ENCODE assay signal across 8 cellular contexts in the genomic region with DNA sequence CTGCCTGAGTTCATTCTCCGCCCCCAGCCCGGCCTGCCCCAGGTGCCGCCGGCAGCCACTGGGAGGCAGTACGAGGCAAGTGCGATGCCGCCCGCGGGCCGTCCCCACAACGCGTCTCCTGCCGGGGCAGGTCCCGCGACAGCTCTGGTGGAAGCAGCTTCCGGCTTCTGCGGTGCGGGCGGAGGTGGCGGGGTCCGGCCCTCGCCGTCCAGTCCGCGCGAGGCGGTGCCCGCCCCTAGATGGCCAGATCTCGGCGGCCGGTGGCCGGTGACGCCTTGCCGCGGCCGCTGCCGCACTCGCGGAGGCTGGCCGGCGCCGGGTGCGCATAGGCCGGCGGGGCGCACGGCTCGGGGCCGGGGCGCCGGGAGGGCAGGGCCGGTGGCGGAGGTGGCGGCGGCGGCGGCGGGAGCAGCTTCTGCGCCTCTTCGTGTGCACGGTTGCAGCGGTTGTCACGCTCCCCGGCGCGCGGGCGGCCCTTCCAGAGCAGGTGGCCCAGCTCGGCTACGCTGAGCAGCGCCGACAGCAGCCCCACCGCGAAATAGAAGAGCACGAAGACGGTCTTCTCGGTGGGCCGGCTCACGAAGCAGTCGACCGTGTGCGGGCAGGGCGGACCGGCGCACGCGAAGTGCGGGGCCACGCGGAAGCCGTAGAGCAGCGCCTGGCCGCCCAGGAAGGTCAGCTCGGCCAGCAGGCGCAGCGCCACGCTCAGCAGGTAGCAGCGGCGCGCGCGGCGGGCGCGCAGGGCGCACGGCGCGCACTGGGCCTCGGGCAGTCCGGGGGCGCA. TPM values are rescaled to one million over a fixed set of nuclear protein-coding genes. Genes with fewer than 3 reads are reported as not detected.
DNase-seq lines count a peak whose midpoint lies in the region; ATAC-seq and TF ChIP-seq lines count a peak whose summit lies in the region.

No MANE protein-coding gene starts in this region.

- intact Hi-C loops in CD4-positive, alpha-beta memory T cell (cut with micrococcal nuclease), result loop anchor here (1.0 kb wide), 1 partner anchor 170 kb away; no protein-coding TSS in a partner anchor
- intact Hi-C loops in heart right ventricle (cut with DNase I), result loop anchor here in 9 of 10 donors (5.0 to 10.0 kb wide), 10 partner anchors 34 to 202 kb away; partner anchors contain the start of genes TOP2A (in 4 of the 9), CCR7 (in 2 of the 9) and IGFBP4 (in 1 of the 9)

- H3K4me1 Mint-ChIP-seq in CD4-positive, alpha-beta memory T cell, result peaks cover 5 to 12% (median 9%) of the 10 kb centered on the region in 4 donors
- H3K4me1 Mint-ChIP-seq in IgD-negative memory B cell, result peaks cover 4 to 11% (median 6%) of the 10 kb centered on the region in 3 donors
- peaks cover 50% of the 10 kb centered on the region for H3K4me1 Mint-ChIP-seq in activated naive CD4-positive, alpha-beta T cell treated with anti-CD3 and anti-CD28 coated beads, Interleukin-2, amount 10 ng/mL, durations not matched to agents 7 days and 5 days

- peak overlapping the region in 3 of 7 donors; percentile 11 to 69 (median 57) for H3K27ac Mint-ChIP-seq in CD4-positive, alpha-beta memory T cell
- H3K27ac Mint-ChIP-seq in IgD-negative memory B cell, result peak overlapping the region in 2 of 3 donors; percentile 8 to 67
- peak overlapping the region; percentile 49 for H3K27ac Mint-ChIP-seq in activated naive CD4-positive, alpha-beta T cell treated with anti-CD3 and anti-CD28 coated beads, Interleukin-2, amount 10 ng/mL, durations not matched to agents 7 days and 5 days

- peak overlapping the region; percentile 59 for H3K9ac ChIP-seq in SK-N-MC (ENCODE audit: insufficient read length)

- peaks cover 0 to 7% of the 10 kb centered on the region in 2 donors for H3K27me3 Mint-ChIP-seq in CD4-positive, alpha-beta memory T cell
- peaks cover 16% of the 10 kb centered on the region for H3K27me3 Mint-ChIP-seq in IgD-negative memory B cell
- H3K27me3 Mint-ChIP-seq in activated naive CD4-positive, alpha-beta T cell treated with anti-CD3 and anti-CD28 coated beads, Interleukin-2, amount 10 ng/mL, durations not matched to agents 7 days and 5 days, result peaks cover 38% of the 10 kb centered on the region

- ATAC-seq in GM19455 (IDR thresholded peaks at IDR 0.05; ENCODE audit: unreplicated experiment), result peak; percentile 59
- peak; percentile 22 to 46 (median 34) for ATAC-seq in heart right ventricle
- no peak for ATAC-seq in GM19452 (IDR thresholded peaks at IDR 0.05; ENCODE audit: unreplicated experiment)

- H3K36me3 Mint-ChIP-seq in CD4-positive, alpha-beta memory T cell, result no peaks in the 10 kb centered on the region
- no peaks in the 10 kb centered on the region for H3K36me3 Mint-ChIP-seq in IgD-negative memory B cell
- peaks cover 2% of the 10 kb centered on the region for H3K36me3 Mint-ChIP-seq in activated naive CD4-positive, alpha-beta T cell treated with anti-CD3 and anti-CD28 coated beads, Interleukin-2, amount 10 ng/mL, durations not matched to agents 7 days and 5 days

- peak overlapping the region; percentile 65 to 82 (median 72) for H3K4me3 Mint-ChIP-seq in CD4-positive, alpha-beta memory T cell
- H3K4me3 Mint-ChIP-seq in IgD-negative memory B cell, result peak overlapping the region; percentile 36 to 85 (median 80)
- peak overlapping the region; percentile 77 for H3K4me3 Mint-ChIP-seq in activated naive CD4-positive, alpha-beta T cell treated with anti-CD3 and anti-CD28 coated beads, Interleukin-2, amount 10 ng/mL, durations not matched to agents 7 days and 5 days

- H3K4me3 ChIP-seq in CD4-positive, alpha-beta memory T cell (ENCODE audit: low read length in 2 of 2), result peak overlapping the region in 1 of 2 donors; percentile 47
- peak overlapping the region; percentile 81 for H3K4me3 ChIP-seq in SK-N-MC
- peak overlapping the region; percentile 40 to 67 (median 52) for H3K4me3 ChIP-seq in heart right ventricle
- peak overlapping the region; percentile 51 for H3K4me3 ChIP-seq in skeletal muscle cell (ENCODE audit: low read depth, low read length)

- no peaks in the 10 kb centered on the region for H3K9me3 Mint-ChIP-seq in CD4-positive, alpha-beta memory T cell
- H3K9me3 Mint-ChIP-seq in IgD-negative memory B cell, result no peaks in the 10 kb centered on the region
- no peaks in the 10 kb centered on the region for H3K9me3 Mint-ChIP-seq in activated naive CD4-positive, alpha-beta T cell treated with anti-CD3 and anti-CD28 coated beads, Interleukin-2, amount 10 ng/mL, durations not matched to agents 7 days and 5 days

- POLR2A ChIA-PET in CD4-positive, alpha-beta memory T cell (lab: Charles Lee; ENCODE audit: partially characterized antibody), result interaction anchor here (1.0 to 5.0 kb wide), 7 partner anchors 55 to 198 kb away, joined by 3 to 26 read pairs (median 5); partner anchors contain the start of gene TOP2A

- H3K36me3 ChIP-seq in CD4-positive, alpha-beta memory T cell (ENCODE audit: insufficient read depth, low read length), result no peaks in the 10 kb centered on the region
- no peaks in the 10 kb centered on the region for H3K36me3 ChIP-seq in SK-N-MC (ENCODE audit: insufficient read depth, low read length)
- H3K36me3 ChIP-seq in heart right ventricle, result peaks cover 0 to 4% (median 0%) of the 10 kb centered on the region in 9 donors

- no peaks in the 10 kb centered on the region for H3K27me3 ChIP-seq in CD4-positive, alpha-beta memory T cell (ENCODE audit: insufficient read depth, low read length)
- H3K27me3 ChIP-seq in heart right ventricle, result peaks cover 0 to 26% (median 0%) of the 10 kb centered on the region in 7 donors

- peak in 7 of 9 donors; percentile 45 to 70 (median 64) for TF ChIP-seq CTCF in heart right ventricle (IDR thresholded peaks at IDR 0.05)

- H3K4me1 ChIP-seq in CD4-positive, alpha-beta memory T cell (ENCODE audit: insufficient read depth, low read length), result peaks cover 21% of the 10 kb centered on the region
- H3K4me1 ChIP-seq in heart right ventricle, result peaks cover 0 to 35% (median 10%) of the 10 kb centered on the region in 9 donors

- peak; percentile 72 to 76 (median 74) for DNase-seq in CD4-positive, alpha-beta memory T cell
- DNase-seq in SK-N-MC (ENCODE audit: low read depth, low spot score) (no peak), heart right ventricle (peak; percentile 54 to 69), skeletal muscle cell (ENCODE audit: low read depth) (no peak)
- DNase-seq in activated naive CD4-positive, alpha-beta T cell treated with anti-CD3 and anti-CD28 coated beads, Interleukin-2, amount 10 ng/mL, durations not matched to agents 7 days and 5 days, result peak; percentile 93

- 1% methylated on average over 67 to 112 of the region's 112 CpGs for WGBS in heart right ventricle, 2 donors

- CTCF ChIA-PET in CD4-positive, alpha-beta memory T cell (lab: Charles Lee; ENCODE audit: partially characterized antibody), result interaction anchor here (0.8 to 9.8 kb wide), 11 partner anchors 14 to 257 kb away, joined by 3 to 71 read pairs (median 6); partner anchors contain the start of gene IGFBP4
- CTCF ChIA-PET in activated naive CD4-positive, alpha-beta T cell treated with anti-CD3 and anti-CD28 coated beads, Interleukin-2, amount 10 ng/mL, durations not matched to agents 7 days and 5 days (lab: Charles Lee), result interaction anchor here (0.5 to 14.2 kb wide), 23 partner anchors 9 to 492 kb away, joined by 3 to 370 read pairs (median 4); partner anchors contain the start of genes RARA and TOP2A

- H3K27ac ChIP-seq in CD4-positive, alpha-beta memory T cell (ENCODE audit: low read depth, low read length), result no peak overlapping the region
- H3K27ac ChIP-seq in SK-N-MC (no peak overlapping the region), heart right ventricle (peak overlapping the region in 6 of 10 donors; percentile 55 to 83 (median 76))

- H3K9me3 ChIP-seq in CD4-positive, alpha-beta memory T cell (ENCODE audit: control insufficient read depth in 1 of 2, low read length in 2 of 2), result no peaks in the 10 kb centered on the region
- H3K9me3 ChIP-seq in SK-N-MC (ENCODE audit: low read depth, low read length) (no peaks in the 10 kb centered on the region), heart right ventricle (no peaks in the 10 kb centered on the region)

RNA-seq across cellular contexts. Expression of gene GJD3, which starts 1.6 kb away (rescaled TPM):
- not detected for total RNA-seq in CD4-positive, alpha-beta memory T cell
- polyA plus RNA-seq in CD4-positive, alpha-beta memory T cell, result not detected
- not detected for polyA plus RNA-seq in IgD-negative memory B cell
- 1 to 10 TPM in 9 of 10 donors, under 1 TPM in 1; 0.79 to 6.2 (median 2.1) TPM for total RNA-seq in heart right ventricle
- under 1 TPM; 0.65 to 0.88 TPM for polyA plus RNA-seq in heart right ventricle

RNA-seq across cellular contexts. Expression of gene RARA, which starts 53.9 kb away (rescaled TPM):
- total RNA-seq in CD4-positive, alpha-beta memory T cell, result 10 to 100 TPM; 54.1 to 54.5 TPM
- polyA plus RNA-seq in CD4-positive, alpha-beta memory T cell, result 10 to 100 TPM in 1 of 2 donors, 1 to 10 TPM in 1; 5.1 to 20.7 TPM
- polyA plus RNA-seq in IgD-negative memory B cell (13.7 TPM), heart right ventricle (10 to 100 TPM; 19.0 to 20.8 TPM)
- total RNA-seq in heart right ventricle, result 10 to 100 TPM; 11.2 to 34.0 (median 18.3) TPM

RNA-seq across cellular contexts. Expression of gene TOP2A, which starts 54.8 kb away (rescaled TPM):
- total RNA-seq in CD4-positive, alpha-beta memory T cell, result 1 to 10 TPM in 1 of 2 experiments, under 1 TPM in 1; 0.47 to 1.1 TPM
- under 1 TPM; 0.10 to 0.14 TPM for polyA plus RNA-seq in CD4-positive, alpha-beta memory T cell
- not detected for polyA plus RNA-seq in IgD-negative memory B cell
- 10 to 100 TPM in 1 of 10 donors, 1 to 10 TPM in 4, under 1 TPM in 5; 0.17 to 20.0 (median 1.0) TPM for total RNA-seq in heart right ventricle
- polyA plus RNA-seq in heart right ventricle, result 1 to 10 TPM in 1 of 2 donors, under 1 TPM in 1; 0.28 to 1.5 TPM

Comparison
In these comparisons a context has a peak if more than half of its experiments do, and no peak if none do; other contexts are left out.
1. DNase-seq: peak in CD4-positive, alpha-beta memory T cell (5 of 5), activated naive CD4-positive, alpha-beta T cell treated with anti-CD3 and anti-CD28 coated beads, Interleukin-2, amount 10 ng/mL, durations not matched to agents 7 days and 5 days (single experiment) and heart right ventricle (2 of 2); none in SK-N-MC (single experiment) and skeletal muscle cell (single experiment).
2. H3K27ac ChIP-seq: peak in heart right ventricle (6 of 10); none in CD4-positive, alpha-beta memory T cell (single experiment) and SK-N-MC (single experiment).
3. Peak in every context shown above with its lines, with median percentiles within 50 percentile points of each other: H3K4me3 Mint-ChIP-seq.